Comparison of ENCODE assay signal across 18 cellular contexts in the genomic region with DNA sequence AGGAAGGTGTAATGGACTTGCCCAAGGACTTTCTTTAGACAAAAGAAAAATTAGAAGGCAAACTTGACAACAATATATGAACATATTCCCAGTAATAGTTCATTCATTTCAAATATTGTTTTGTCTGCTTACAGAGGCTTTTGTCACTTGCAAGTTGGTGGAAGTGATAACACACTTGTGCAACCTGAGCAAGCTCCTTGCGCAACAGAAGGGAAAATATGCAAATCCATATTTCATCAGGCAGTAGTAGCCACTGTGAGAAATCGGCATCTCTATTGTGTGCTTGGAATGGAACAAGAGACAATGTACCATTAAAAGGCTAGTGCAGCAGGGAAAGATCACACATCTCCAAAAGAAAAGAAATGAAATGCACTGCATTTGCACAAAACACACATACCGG.
DNase-seq lines count a peak whose midpoint lies in the region; ATAC-seq and TF ChIP-seq lines count a peak whose summit lies in the region.
"Had no signal": no experiment of that assay in that cellular context is flagged by ENCODE, and none has a peak within 500 bp of the region (broad histone marks: within the 10 kb centered on the region; RNA-seq: fewer than 3 reads in every experiment).

No MANE protein-coding gene starts in this region.

- in situ Hi-C loops in mammary epithelial cell (cut with MboI; ENCODE audit: low sequenced_read_pairs in 2 of 2) (no loop called here), GM13977 (cut with MboI; ENCODE audit: low pct_unique_long_range_greater_than_20kb, low sequenced_read_pairs, unreplicated experiment) (no loop called here)

- no TSS peak for BruUV-seq in MCF 10A (replicated peaks; lab: Mats Ljungman, UMichigan)
- no TSS peak for BruUV-seq in mammary epithelial cell (replicated peaks; lab: Mats Ljungman, UMichigan)

- H3K27ac Mint-ChIP-seq in MCF 10A (ENCODE audit: low read depth, unreplicated experiment) (peak overlapping the region; percentile 44), WTC11 (no peak overlapping the region)
- no peak overlapping the region for H3K27ac Mint-ChIP-seq in activated CD4-positive, alpha-beta T cell treated with anti-CD3 and anti-CD28 coated beads, Interleukin-2, amount 10 ng/mL, durations not matched to agents 7 days and 5 days

- H3K27ac ChIP-seq in mammary epithelial cell (ENCODE audit: insufficient read depth, low read depth, low read length) = no peak overlapping the region
- H3K27ac ChIP-seq: SJSA1 had no signal

- H3K4me3 ChIP-seq in mammary epithelial cell (replicated peaks in 1 of 3; ENCODE audit: insufficient read depth in 1 of 3, low read depth in 2 of 3, low read length in 3 of 3) = no peak overlapping the region
- H3K4me3 ChIP-seq: SJSA1 had no signal

- no peaks in the 10 kb centered on the region for H3K36me3 ChIP-seq in mammary epithelial cell (ENCODE audit: insufficient read depth, low read length)
- H3K36me3 ChIP-seq: SJSA1 had no signal

- intact Hi-C loops in MCF 10A (cut with micrococcal nuclease) = no loop called here
- intact Hi-C loops in mammary epithelial cell (cut with micrococcal nuclease) = no loop called here

- CTCF ChIA-PET in MCF 10A (lab: Yijun Ruan, JAX) = interaction anchor here (0.7 to 1.3 kb wide), 2 partner anchors 9 to 11 kb away, joined by 3 read pairs; no protein-coding TSS in a partner anchor
- CTCF ChIA-PET in mammary epithelial cell (lab: Charles Lee; ENCODE audit: low non-redundant PET) = no interaction called here
- CTCF ChIA-PET in WTC11 (lab: Charles Lee) = interaction anchor here (1.0 to 1.4 kb wide), 2 partner anchors 31 kb away, joined by 3 read pairs; no protein-coding TSS in a partner anchor
- CTCF ChIA-PET in activated CD4-positive, alpha-beta T cell treated with anti-CD3 and anti-CD28 coated beads, Interleukin-2, amount 10 ng/mL, durations not matched to agents 7 days and 5 days (lab: Charles Lee) = no interaction called here

- H3K4me1 ChIP-seq in mammary epithelial cell (ENCODE audit: insufficient read depth, low read length) = no peaks in the 10 kb centered on the region
- H3K4me1 ChIP-seq: SJSA1 had no signal

- H3K36me3 Mint-ChIP-seq in MCF 10A (ENCODE audit: insufficient read depth, unreplicated experiment) (peaks cover 6% of the 10 kb centered on the region), WTC11 (no peaks in the 10 kb centered on the region)
- no peaks in the 10 kb centered on the region for H3K36me3 Mint-ChIP-seq in activated CD4-positive, alpha-beta T cell treated with anti-CD3 and anti-CD28 coated beads, Interleukin-2, amount 10 ng/mL, durations not matched to agents 7 days and 5 days (ENCODE audit: low read depth)

- TF ChIP-seq CTCF in MCF 10A (IDR thresholded peaks at IDR 0.05; ENCODE audit: unreplicated experiment) (no peak), mammary epithelial cell (conservative IDR thresholded peaks at IDR 0.05 in 1 of 2, IDR thresholded peaks at IDR 0.05 in 1 of 2; ENCODE audit: extremely low read depth in 1 of 2, insufficient read depth in 1 of 2, low read depth in 1 of 2, low read length in 2 of 2) (no peak), WTC11 (IDR thresholded peaks at IDR 0.05) (no peak), GM13977 (IDR thresholded peaks at IDR 0.05; ENCODE audit: extremely low read depth, insufficient read depth, missing control alignments) (no peak)

- no peaks in the 10 kb centered on the region for H4K20me1 ChIP-seq in mammary epithelial cell (ENCODE audit: insufficient read depth, low read length)

- H3K79me2 ChIP-seq in mammary epithelial cell (ENCODE audit: insufficient read depth, low read length) = no peaks in the 10 kb centered on the region

- no peaks in the 10 kb centered on the region for H3K27me3 Mint-ChIP-seq in MCF 10A (ENCODE audit: insufficient read depth, unreplicated experiment)
- H3K27me3 Mint-ChIP-seq in WTC11 (ENCODE audit: low read depth) = peaks cover 10% of the 10 kb centered on the region; the same call in 1 of the 2 replicates
- H3K27me3 Mint-ChIP-seq in activated CD4-positive, alpha-beta T cell treated with anti-CD3 and anti-CD28 coated beads, Interleukin-2, amount 10 ng/mL, durations not matched to agents 7 days and 5 days = no peaks in the 10 kb centered on the region

- POLR2A ChIA-PET in MCF 10A (lab: Yijun Ruan, JAX) (interaction anchor here (1.1 kb wide), 1 partner anchor 56 kb away, joined by 3 read pairs; no protein-coding TSS in a partner anchor), WTC11 (lab: Charles Lee) (no interaction called here)
- POLR2A ChIA-PET in activated CD4-positive, alpha-beta T cell treated with anti-CD3 and anti-CD28 coated beads, Interleukin-2, amount 10 ng/mL, durations not matched to agents 7 days and 5 days (lab: Charles Lee) = no interaction called here

- no peak overlapping the region for H3K9ac ChIP-seq in mammary epithelial cell (ENCODE audit: insufficient read depth, low read length)

- no peaks in the 10 kb centered on the region for H3K9me3 ChIP-seq in mammary epithelial cell (replicated peaks; ENCODE audit: insufficient read depth, low read length)
- H3K9me3 ChIP-seq: SJSA1 had no signal

- no peak for ATAC-seq in WTC11

- WGBS in mammary epithelial cell (ENCODE audit: low coverage, missing lambda C conversion rate) = 75% methylated on average over 3 of the region's 3 CpGs

- dilution Hi-C loops in mammary epithelial cell (cut with HindIII; ENCODE audit: low sequenced_read_pairs) = no loop called here

- peaks cover 7% of the 10 kb centered on the region for H3K4me1 Mint-ChIP-seq in MCF 10A (ENCODE audit: insufficient read depth, unreplicated experiment)
- peaks cover 28% of the 10 kb centered on the region for H3K4me1 Mint-ChIP-seq in WTC11
- no peaks in the 10 kb centered on the region for H3K4me1 Mint-ChIP-seq in activated CD4-positive, alpha-beta T cell treated with anti-CD3 and anti-CD28 coated beads, Interleukin-2, amount 10 ng/mL, durations not matched to agents 7 days and 5 days

- H3K4me3 Mint-ChIP-seq in MCF 10A (ENCODE audit: unreplicated experiment) = no peak overlapping the region
- no peak overlapping the region for H3K4me3 Mint-ChIP-seq in WTC11
- no peak overlapping the region for H3K4me3 Mint-ChIP-seq in activated CD4-positive, alpha-beta T cell treated with anti-CD3 and anti-CD28 coated beads, Interleukin-2, amount 10 ng/mL, durations not matched to agents 7 days and 5 days

- H3K9me3 Mint-ChIP-seq in MCF 10A (ENCODE audit: unreplicated experiment) = no peaks in the 10 kb centered on the region
- no peaks in the 10 kb centered on the region for H3K9me3 Mint-ChIP-seq in WTC11
- no peaks in the 10 kb centered on the region for H3K9me3 Mint-ChIP-seq in activated CD4-positive, alpha-beta T cell treated with anti-CD3 and anti-CD28 coated beads, Interleukin-2, amount 10 ng/mL, durations not matched to agents 7 days and 5 days

- H3K4me2 ChIP-seq in mammary epithelial cell (ENCODE audit: insufficient read depth, low read depth, low read length) = no peak overlapping the region

- peak; percentile 64 for DNase-seq in MCF 10A (ENCODE audit: unreplicated experiment)
- DNase-seq in mammary epithelial cell = no peak
- peak; percentile 22 for DNase-seq in NCI-H526 treated with DMSO at 0.1 percent for 48 hours (lab: John Stamatoyannopoulos, UW)
- DNase-seq in WTC11 (ENCODE audit: low spot score) = no peak
- DNase-seq in GM13977 (ENCODE audit: low spot score) = no peak
- DNase-seq in activated CD4-positive, alpha-beta T cell treated with anti-CD3 and anti-CD28 coated beads, Interleukin-2, amount 10 ng/mL, durations not matched to agents 7 days and 5 days = no peak
- DNase-seq in NCI-H748 treated with DMSO at 0.1 percent for 48 hours (lab: John Stamatoyannopoulos, UW) = no peak
- no peak for DNase-seq in NCI-H2227 treated with DMSO at 0.1 percent for 48 hours (lab: John Stamatoyannopoulos, UW)
- DNase-seq: C1 segment of cervical spinal cord, DMS79 treated with DMSO at 0.1 percent for 48 hours, GOT3, Kasumi-1, NCI-H1436 treated with DMSO at 0.1 percent for 48 hours, NCI-H2081, NCI-H69, RPMI8226, T-helper 2 cell had no signal

- H2AFZ ChIP-seq in mammary epithelial cell (ENCODE audit: low read depth, low read length) = no peak overlapping the region

- H3K27me3 ChIP-seq in mammary epithelial cell (ENCODE audit: insufficient read depth, low read length) = no peaks in the 10 kb centered on the region
- H3K27me3 ChIP-seq: SJSA1 had no signal

TF ChIP-seq in WTC11, 78 proteins besides CTCF, POLR2A, EP300 and RAD21:
- TF ChIP-seq GABPB1 (CRISPR knock-in tag; IDR thresholded peaks at IDR 0.05) (peak; percentile 53), SOX15 (CRISPR knock-in tag; IDR thresholded peaks at IDR 0.05) (no peak)

Comparison
In these comparisons a context has a peak if more than half of its experiments do, and no peak if none do; other contexts are left out.
1. DNase-seq: peak in MCF 10A (single experiment) and NCI-H526 treated with DMSO at 0.1 percent for 48 hours (single experiment); none in mammary epithelial cell (single experiment), WTC11 (single experiment), GM13977 (single experiment), activated CD4-positive, alpha-beta T cell treated with anti-CD3 and anti-CD28 coated beads, Interleukin-2, amount 10 ng/mL, durations not matched to agents 7 days and 5 days (single experiment), NCI-H748 treated with DMSO at 0.1 percent for 48 hours (single experiment) and NCI-H2227 treated with DMSO at 0.1 percent for 48 hours (single experiment).
2. CTCF ChIA-PET loops: an anchor here in MCF 10A (0.7 to 1.3 kb wide) and WTC11 (1.0 to 1.4 kb wide); none called in mammary epithelial cell and activated CD4-positive, alpha-beta T cell treated with anti-CD3 and anti-CD28 coated beads, Interleukin-2, amount 10 ng/mL, durations not matched to agents 7 days and 5 days.